ENCODE assay signal across 1 cellular context in genomic region chr20:50398471-50399002, GRCh38.
TF ChIP-seq lines count a peak whose summit lies in the region.

No MANE protein-coding gene starts in this region.

TF ChIP-seq in WTC11, 78 proteins besides CTCF, POLR2A, EP300 and RAD21 (continued from another document):
- TF ChIP-seq SMAD3 (CRISPR knock-in tag; IDR thresholded peaks at IDR 0.05; ENCODE audit: borderline replicate concordance) (no peak), ZNF416 (CRISPR knock-in tag; IDR thresholded peaks at IDR 0.05) (no peak), TEAD1 (CRISPR knock-in tag; IDR thresholded peaks at IDR 0.05) (no peak), TCF7 (CRISPR knock-in tag; IDR thresholded peaks at IDR 0.05; ENCODE audit: low read depth) (no peak), GRHL2 (CRISPR knock-in tag; IDR thresholded peaks at IDR 0.05; ENCODE audit: insufficient replicate concordance, severe bottlenecking) (no peak), HMGA2 (CRISPR knock-in tag; IDR thresholded peaks at IDR 0.05) (no peak), ZNF671 (CRISPR knock-in tag; IDR thresholded peaks at IDR 0.05) (no peak), RORB (CRISPR knock-in tag; IDR thresholded peaks at IDR 0.05) (no peak), JAZF1 (CRISPR knock-in tag; IDR thresholded peaks at IDR 0.05) (no peak)
- TF ChIP-seq, protein P1, sequence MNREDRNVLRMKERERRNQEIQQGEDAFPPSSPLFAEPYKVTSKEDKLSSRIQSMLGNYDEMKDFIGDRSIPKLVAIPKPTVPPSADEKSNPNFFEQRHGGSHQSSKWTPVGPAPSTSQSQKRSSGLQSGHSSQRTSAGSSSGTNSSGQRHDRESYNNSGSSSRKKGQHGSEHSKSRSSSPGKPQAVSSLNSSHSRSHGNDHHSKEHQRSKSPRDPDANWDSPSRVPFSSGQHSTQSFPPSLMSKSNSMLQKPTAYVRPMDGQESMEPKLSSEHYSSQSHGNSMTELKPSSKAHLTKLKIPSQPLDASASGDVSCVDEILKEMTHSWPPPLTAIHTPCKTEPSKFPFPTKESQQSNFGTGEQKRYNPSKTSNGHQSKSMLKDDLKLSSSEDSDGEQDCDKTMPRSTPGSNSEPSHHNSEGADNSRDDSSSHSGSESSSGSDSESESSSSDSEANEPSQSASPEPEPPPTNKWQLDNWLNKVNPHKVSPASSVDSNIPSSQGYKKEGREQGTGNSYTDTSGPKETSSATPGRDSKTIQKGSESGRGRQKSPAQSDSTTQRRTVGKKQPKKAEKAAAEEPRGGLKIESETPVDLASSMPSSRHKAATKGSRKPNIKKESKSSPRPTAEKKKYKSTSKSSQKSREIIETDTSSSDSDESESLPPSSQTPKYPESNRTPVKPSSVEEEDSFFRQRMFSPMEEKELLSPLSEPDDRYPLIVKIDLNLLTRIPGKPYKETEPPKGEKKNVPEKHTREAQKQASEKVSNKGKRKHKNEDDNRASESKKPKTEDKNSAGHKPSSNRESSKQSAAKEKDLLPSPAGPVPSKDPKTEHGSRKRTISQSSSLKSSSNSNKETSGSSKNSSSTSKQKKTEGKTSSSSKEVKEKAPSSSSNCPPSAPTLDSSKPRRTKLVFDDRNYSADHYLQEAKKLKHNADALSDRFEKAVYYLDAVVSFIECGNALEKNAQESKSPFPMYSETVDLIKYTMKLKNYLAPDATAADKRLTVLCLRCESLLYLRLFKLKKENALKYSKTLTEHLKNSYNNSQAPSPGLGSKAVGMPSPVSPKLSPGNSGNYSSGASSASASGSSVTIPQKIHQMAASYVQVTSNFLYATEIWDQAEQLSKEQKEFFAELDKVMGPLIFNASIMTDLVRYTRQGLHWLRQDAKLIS (CRISPR knock-in tag; IDR thresholded peaks at IDR 0.05; ENCODE audit: borderline replicate concordance) = no peak
